ENCODE assay signal across 8 cellular contexts in genomic region chr11:74592441-74593362, GRCh38. TPM values are rescaled to one million over a fixed set of nuclear protein-coding genes. Genes with fewer than 3 reads are reported as not detected.
A peak's percentile ranks its signal among the peaks of the same experiment; 100 is the strongest.
DNase-seq lines count a peak whose midpoint lies in the region; ATAC-seq and TF ChIP-seq lines count a peak whose summit lies in the region.

Gene POLD3, plus strand, starts transcription at chr11:74592582. Its CDS starts 77 bp downstream, at chr11:74592659.

- H3K9me3 ChIP-seq in aorta (ENCODE audit: control insufficient read depth, low read length): no peaks in the 10 kb centered on the region

- H3K4me3 ChIP-seq in astrocyte of the cerebellum (ENCODE audit: low read depth, low read length) (peak within 1 kb of the TSS; percentile 96), aorta (ENCODE audit: low read length in 2 of 2) (peak within 1 kb of the TSS; percentile 80 to 87)

- H3K36me3 ChIP-seq in aorta (ENCODE audit: control insufficient read depth in 1 of 2, insufficient read depth in 2 of 2, low read length in 1 of 2): no peaks in the 10 kb centered on the region

- intact Hi-C loops in aorta (cut with DNase I): loop anchor here in 1 of 2 donors (5.0 kb wide), 1 partner anchor 155 kb away; the partner anchor contains the start of gene RNF169

- in situ Hi-C loops in astrocyte of the cerebellum (cut with HindIII; ENCODE audit: low sequenced_read_pairs): no loop called here

- H3K4me1 ChIP-seq in aorta (ENCODE audit: control insufficient read depth in 1 of 2, insufficient read depth in 2 of 2, low read length in 2 of 2): peaks cover 0 to 4% of the 10 kb centered on the region in 2 donors

- no peaks in the 10 kb centered on the region for H3K27me3 ChIP-seq in aorta (ENCODE audit: control insufficient read depth in 1 of 2, insufficient read depth in 2 of 2, low read length in 1 of 2)

- no peak for TF ChIP-seq CTCF in astrocyte of the cerebellum (IDR thresholded peaks at IDR 0.05; ENCODE audit: low read depth, low read length, missing control alignments)

- DNase-seq in NCI-H2081 (lab: John Stamatoyannopoulos, UW): peak; percentile 90 to 93
- peak; percentile 78 for DNase-seq in T1000 (lab: John Stamatoyannopoulos, UW)
- DNase-seq in astrocyte of the cerebellum (ENCODE audit: low read depth): peak; percentile 61
- peak; percentile 79 for DNase-seq in hepatic stellate cell (ENCODE audit: low spot score)
- peak; percentile 78 for DNase-seq in renal cortical epithelial cell (ENCODE audit: low read depth)
- DNase-seq in aorta: peak; percentile 96 to 99

- 0% methylated on average over 63 of the region's 63 CpGs for WGBS in aorta, 2 donors

- peak within 1 kb of the TSS in 1 of 2 donors; percentile 50 for H3K27ac ChIP-seq in aorta (ENCODE audit: low read depth in 1 of 2, low read length in 2 of 2)

- ATAC-seq in GM18517 (IDR thresholded peaks at IDR 0.05; ENCODE audit: unreplicated experiment) (peak; percentile 81), HG03039 (IDR thresholded peaks at IDR 0.05; ENCODE audit: unreplicated experiment) (peak; percentile 92), aorta (ENCODE audit: low FRiP score) (peak; percentile 99)

RNA-seq across cellular contexts. Expression of gene POLD3, which starts in this region (rescaled TPM):
- total RNA-seq in renal cortical epithelial cell: 7.3 and 13.4 TPM in 2 replicates
- 10 to 100 TPM; 12.4 to 19.0 TPM for total RNA-seq in aorta
- polyA plus RNA-seq in aorta: 10 to 100 TPM in 1 of 2 donors, 1 to 10 TPM in 1; 3.9 to 10.4 TPM
